ENCODE assay signal across 27 cellular contexts in the genomic region with DNA sequence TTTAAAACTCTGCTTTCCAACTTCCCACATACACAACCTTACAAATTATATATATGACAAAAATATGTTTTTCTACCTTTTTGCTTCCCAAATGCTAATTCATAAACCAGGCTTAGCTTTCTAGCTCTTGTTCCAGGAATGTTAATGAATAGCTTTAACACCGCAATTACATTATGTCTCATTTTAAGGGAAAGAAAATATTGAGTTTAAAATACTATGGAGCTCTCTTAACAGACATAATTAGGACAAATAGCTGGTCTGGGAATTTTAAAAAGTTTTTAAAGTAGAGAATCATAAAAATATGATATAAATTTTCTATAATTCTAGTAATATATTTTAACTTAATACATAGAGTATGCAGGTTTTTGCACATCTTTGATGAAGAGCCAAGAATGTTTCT.
"Had no signal": no experiment of that assay in that cellular context is flagged by ENCODE, and none has a peak within 500 bp of the region (broad histone marks: within the 10 kb centered on the region; RNA-seq: fewer than 3 reads in every experiment).

No MANE protein-coding gene starts in this region.

- H3K4me1 Mint-ChIP-seq: naive B cell; neural crest cell; stimulated activated effector memory CD8-positive, alpha-beta T cell treated with anti-CD3 and anti-CD28 coated beads, Interleukin-12 subunit alpha, Interleukin-12 subunit beta, amount 100 ng/mL, for 72 hours had no signal

- H3K79me2 ChIP-seq: hepatocyte, parathyroid adenoma had no signal

- H3K36me3 Mint-ChIP-seq: naive B cell; natural killer cell treated with Interleukin-12 subunit alpha and Interleukin-12 subunit beta and Interleukin-15 and Interleukin-18, amount 100 ng/mL, for 72 hours; stimulated activated effector memory CD8-positive, alpha-beta T cell treated with anti-CD3 and anti-CD28 coated beads, Interleukin-12 subunit alpha, Interleukin-12 subunit beta, amount 100 ng/mL, for 72 hours had no signal

- H3K4me2 ChIP-seq: hepatocyte had no signal

- H3K4me3 ChIP-seq: coronary artery, hepatocyte, lower lobe of right lung, prostate gland, right atrium auricular region, testis, transverse colon, vagina had no signal

- H3K4me3 Mint-ChIP-seq: effector memory CD8-positive, alpha-beta T cell; naive B cell; natural killer cell treated with Interleukin-12 subunit alpha and Interleukin-12 subunit beta and Interleukin-15 and Interleukin-18, amount 100 ng/mL, for 72 hours; neural crest cell; stimulated activated effector memory CD8-positive, alpha-beta T cell treated with anti-CD3 and anti-CD28 coated beads, Interleukin-12 subunit alpha, Interleukin-12 subunit beta, amount 100 ng/mL, for 72 hours had no signal

- H2AFZ ChIP-seq: hepatocyte, parathyroid adenoma had no signal

- H3K27me3 Mint-ChIP-seq: effector memory CD8-positive, alpha-beta T cell; naive B cell; natural killer cell treated with Interleukin-12 subunit alpha and Interleukin-12 subunit beta and Interleukin-15 and Interleukin-18, amount 100 ng/mL, for 72 hours had no signal

- H3K9me3 ChIP-seq: lower lobe of right lung, neutrophil, prostate gland, right atrium auricular region, testis, transverse colon, vagina had no signal

- FAIRE-seq: endometrium, frontal cortex had no signal

- ATAC-seq: effector memory CD8-positive, alpha-beta T cell; left colon; left ventricle myocardium superior; lower lobe of right lung; natural killer cell treated with Interleukin-12 subunit alpha and Interleukin-12 subunit beta and Interleukin-15 and Interleukin-18, amount 100 ng/mL, for 72 hours; sciatic nerve; stimulated activated effector memory CD8-positive, alpha-beta T cell treated with anti-CD3 and anti-CD28 coated beads, Interleukin-12 subunit alpha, Interleukin-12 subunit beta, amount 100 ng/mL, for 72 hours; stimulated activated naive CD8-positive, alpha-beta T cell treated with anti-CD3 and anti-CD28 coated beads, Interleukin-15, Interleukin-2, amounts not matched to agents 100 U/mL and 50 U/mL, for 24 hours had no signal

- DNase-seq: dermis blood vessel endothelial cell; effector memory CD8-positive, alpha-beta T cell; erythroblast; head of caudate nucleus; left colon; left ventricle myocardium superior; lower lobe of right lung; naive B cell; stimulated activated CD4-positive, alpha-beta T cell treated with anti-CD3 and anti-CD28 coated beads, Interleukin-2, amount 100 ng/mL, for 24 hours; stimulated activated CD4-positive, alpha-beta T cell treated with anti-CD3 and anti-CD28 coated beads, Interleukin-4, amount 100 ng/mL, for 24 hours; stimulated activated naive CD8-positive, alpha-beta T cell treated with anti-CD3 and anti-CD28 coated beads, Interleukin-15, Interleukin-2, amounts not matched to agents 100 U/mL and 50 U/mL, for 24 hours; substantia nigra; testis; transverse colon had no signal

- H3K9ac ChIP-seq: parathyroid adenoma had no signal

- H3K4me1 ChIP-seq: lower lobe of right lung, parathyroid adenoma, prostate gland, right atrium auricular region, testis, vagina had no signal

- H3K9me3 Mint-ChIP-seq: natural killer cell treated with Interleukin-12 subunit alpha and Interleukin-12 subunit beta and Interleukin-15 and Interleukin-18, amount 100 ng/mL, for 72 hours; neural crest cell; stimulated activated effector memory CD8-positive, alpha-beta T cell treated with anti-CD3 and anti-CD28 coated beads, Interleukin-12 subunit alpha, Interleukin-12 subunit beta, amount 100 ng/mL, for 72 hours had no signal

- H3K36me3 ChIP-seq: lower lobe of right lung, neutrophil, prostate gland, right atrium auricular region, transverse colon, vagina had no signal

- H3K27me3 ChIP-seq: hepatocyte, neutrophil, right atrium auricular region, testis, transverse colon, vagina had no signal

- H3K27ac ChIP-seq: hepatocyte, lower lobe of right lung, neutrophil, parathyroid adenoma, prostate gland, testis, vagina had no signal

- H3K27ac Mint-ChIP-seq: effector memory CD8-positive, alpha-beta T cell; naive B cell; natural killer cell treated with Interleukin-12 subunit alpha and Interleukin-12 subunit beta and Interleukin-15 and Interleukin-18, amount 100 ng/mL, for 72 hours; stimulated activated effector memory CD8-positive, alpha-beta T cell treated with anti-CD3 and anti-CD28 coated beads, Interleukin-12 subunit alpha, Interleukin-12 subunit beta, amount 100 ng/mL, for 72 hours had no signal
